ENCODE assay signal across 11 cellular contexts in genomic region chr7:92763636-92764423, GRCh38.
DNase-seq lines count a peak whose midpoint lies in the region; ATAC-seq and TF ChIP-seq lines count a peak whose summit lies in the region.
"Had no signal": no experiment of that assay in that cellular context is flagged by ENCODE, and none has a peak within 500 bp of the region (broad histone marks: within the 10 kb centered on the region; RNA-seq: fewer than 3 reads in every experiment).

No MANE protein-coding gene starts in this region.

- DNase-seq in activated naive CD4-positive, alpha-beta T cell treated with anti-CD3 and anti-CD28 coated beads, Interleukin-2, amount 50 U/mL, for 72 hours (ENCODE audit: low spot score in 2 of 2) = no peak
- no peak for DNase-seq in activated naive CD4-positive, alpha-beta T cell treated with Interleukin-2 at 50 U/mL for 16 hours
- peak; percentile 99 for DNase-seq in NCI-H69 (lab: John Stamatoyannopoulos, UW)
- DNase-seq in esophagus muscularis mucosa (ENCODE audit: extremely low spot score) = no peak
- DNase-seq in stimulated activated naive CD8-positive, alpha-beta T cell treated with anti-CD3 and anti-CD28 coated beads, Interleukin-15, amount 100 ng/mL, for 72 hours = no peak
- DNase-seq in globus pallidus (ENCODE audit: low spot score) = no peak

- peak overlapping the region in 3 of 4 donors; percentile 82 to 88 (median 85) for H3K27ac ChIP-seq in esophagus muscularis mucosa (replicated peaks in 1 of 4)

- peaks cover 36 to 65% of the 10 kb centered on the region in 2 donors for H3K36me3 Mint-ChIP-seq in activated naive CD4-positive, alpha-beta T cell treated with anti-CD3 and anti-CD28 coated beads, Interleukin-2, amount 50 U/mL, for 72 hours

- peaks cover 50% of the 10 kb centered on the region for H3K4me1 Mint-ChIP-seq in stimulated activated naive CD8-positive, alpha-beta T cell treated with anti-CD3 and anti-CD28 coated beads, Interleukin-15, amount 100 ng/mL, for 72 hours

- intact Hi-C loops in esophagus muscularis mucosa (cut with DNase I) = no loop called here

- TF ChIP-seq POLR2A in esophagus muscularis mucosa (IDR thresholded peaks at IDR 0.05; ENCODE audit: low read depth) = no peak

- no peaks in the 10 kb centered on the region for H3K36me3 ChIP-seq in esophagus muscularis mucosa

- no peak for TF ChIP-seq CTCF in esophagus muscularis mucosa (IDR thresholded peaks at IDR 0.05)

- peaks cover 30 to 76% (median 51%) of the 10 kb centered on the region in 4 donors for H3K4me1 ChIP-seq in esophagus muscularis mucosa

- H3K27me3 Mint-ChIP-seq in stimulated activated naive CD8-positive, alpha-beta T cell treated with anti-CD3 and anti-CD28 coated beads, Interleukin-15, amount 100 ng/mL, for 72 hours = no peaks in the 10 kb centered on the region
- H3K27me3 Mint-ChIP-seq: brain, IgD-negative memory B cell had no signal

- H3K9me3 ChIP-seq in esophagus muscularis mucosa = no peaks in the 10 kb centered on the region

- no peak overlapping the region for H3K4me3 Mint-ChIP-seq in stimulated activated naive CD8-positive, alpha-beta T cell treated with anti-CD3 and anti-CD28 coated beads, Interleukin-15, amount 100 ng/mL, for 72 hours
- H3K4me3 Mint-ChIP-seq: brain, IgD-negative memory B cell had no signal

- H3K27me3 ChIP-seq in esophagus muscularis mucosa = no peaks in the 10 kb centered on the region

- peak; percentile 45 to 60 for ATAC-seq in activated naive CD4-positive, alpha-beta T cell treated with anti-CD3 and anti-CD28 coated beads, Interleukin-2, amount 50 U/mL, for 72 hours
- ATAC-seq in stimulated activated naive CD8-positive, alpha-beta T cell treated with anti-CD3 and anti-CD28 coated beads, Interleukin-15, amount 100 ng/mL, for 72 hours = peak; percentile 57
- no peak for ATAC-seq in HG03469 (IDR thresholded peaks at IDR 0.05; ENCODE audit: unreplicated experiment)
- no peak for ATAC-seq in HG03280 (IDR thresholded peaks at IDR 0.05; ENCODE audit: unreplicated experiment)

- no peaks in the 10 kb centered on the region for H3K9me3 Mint-ChIP-seq in activated naive CD4-positive, alpha-beta T cell treated with anti-CD3 and anti-CD28 coated beads, Interleukin-2, amount 50 U/mL, for 72 hours
- no peaks in the 10 kb centered on the region for H3K9me3 Mint-ChIP-seq in stimulated activated naive CD8-positive, alpha-beta T cell treated with anti-CD3 and anti-CD28 coated beads, Interleukin-15, amount 100 ng/mL, for 72 hours
- H3K9me3 Mint-ChIP-seq: IgD-negative memory B cell had no signal

- 90% methylated on average over 4 of the region's 4 CpGs for WGBS in esophagus muscularis mucosa

- H3K27ac Mint-ChIP-seq in activated naive CD4-positive, alpha-beta T cell treated with anti-CD3 and anti-CD28 coated beads, Interleukin-2, amount 50 U/mL, for 72 hours = peak overlapping the region in 1 of 2 donors; percentile 73
- no peak overlapping the region for H3K27ac Mint-ChIP-seq in stimulated activated naive CD8-positive, alpha-beta T cell treated with anti-CD3 and anti-CD28 coated beads, Interleukin-15, amount 100 ng/mL, for 72 hours
- H3K27ac Mint-ChIP-seq: IgD-negative memory B cell had no signal

- TF ChIP-seq EP300 in esophagus muscularis mucosa (IDR thresholded peaks at IDR 0.05) = no peak

- H3K4me3 ChIP-seq in esophagus muscularis mucosa = no peak overlapping the region
- H3K4me3 ChIP-seq: skin epidermis had no signal

Comparison
In these comparisons a context has a peak if more than half of its experiments do, and no peak if none do; other contexts are left out.
1. ATAC-seq: peak in activated naive CD4-positive, alpha-beta T cell treated with anti-CD3 and anti-CD28 coated beads, Interleukin-2, amount 50 U/mL, for 72 hours (2 of 2) and stimulated activated naive CD8-positive, alpha-beta T cell treated with anti-CD3 and anti-CD28 coated beads, Interleukin-15, amount 100 ng/mL, for 72 hours (single experiment); none in HG03469 (single experiment) and HG03280 (single experiment).